Comparison of ENCODE assay signal across 13 cellular contexts in the genomic region with DNA sequence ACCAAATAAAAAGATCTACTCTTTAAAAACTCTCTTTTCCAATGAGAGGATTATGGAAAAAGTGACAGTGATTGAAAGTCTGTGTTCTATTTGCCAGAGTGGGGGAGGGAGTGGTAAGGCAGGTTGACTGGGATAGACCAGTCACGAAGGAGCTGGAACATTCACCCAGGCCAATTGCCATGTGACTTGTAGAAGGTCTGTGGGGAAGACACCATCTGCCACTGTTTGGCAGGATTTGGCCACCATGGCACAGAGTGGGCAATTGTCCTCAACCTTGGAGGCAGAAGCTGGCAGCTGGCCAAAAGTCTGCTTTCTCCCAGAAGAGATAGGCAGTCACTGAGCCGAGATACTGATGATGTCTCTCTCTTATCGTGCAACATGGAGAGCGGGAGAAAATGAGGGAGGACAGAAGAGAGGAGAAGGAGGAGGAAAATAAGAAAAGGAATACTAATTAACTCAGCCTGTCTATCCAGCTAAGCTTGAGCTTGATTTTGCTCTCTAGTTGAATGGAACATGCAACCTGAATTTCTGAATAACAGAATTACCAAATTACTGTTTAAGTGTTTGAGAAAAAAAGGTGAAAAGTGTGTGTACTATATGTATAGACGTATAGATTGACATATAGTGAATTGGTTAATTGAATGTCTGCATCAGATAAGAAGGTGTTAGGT.
DNase-seq lines count a peak whose midpoint lies in the region; ATAC-seq and TF ChIP-seq lines count a peak whose summit lies in the region.
"Had no signal": no experiment of that assay in that cellular context is flagged by ENCODE, and none has a peak within 500 bp of the region (broad histone marks: within the 10 kb centered on the region; RNA-seq: fewer than 3 reads in every experiment).

No MANE protein-coding gene starts in this region.

- peaks cover 2% of the 10 kb centered on the region for H3K9me3 Mint-ChIP-seq in memory B cell
- H3K9me3 Mint-ChIP-seq in stimulated activated effector memory CD8-positive, alpha-beta T cell treated with anti-CD3 and anti-CD28 coated beads, Interleukin-12 subunit alpha, Interleukin-12 subunit beta, amount 100 ng/mL, for 72 hours = peaks cover 15% of the 10 kb centered on the region
- H3K9me3 Mint-ChIP-seq: endodermal cell had no signal

- POLR2A ChIA-PET in A673 (lab: Charles Lee; ENCODE audit: low non-redundant PET) = no interaction called here

- no peak for TF ChIP-seq CTCF in A673 (conservative IDR thresholded peaks at IDR 0.05; ENCODE audit: low read depth, low read length)
- no peak for TF ChIP-seq CTCF in MM.1S (IDR thresholded peaks at IDR 0.05; ENCODE audit: low read length)
- TF ChIP-seq CTCF in vagina (IDR thresholded peaks at IDR 0.05) = no peak

- H3K4me1 Mint-ChIP-seq in memory B cell = peaks cover 49% of the 10 kb centered on the region
- no peaks in the 10 kb centered on the region for H3K4me1 Mint-ChIP-seq in stimulated activated effector memory CD8-positive, alpha-beta T cell treated with anti-CD3 and anti-CD28 coated beads, Interleukin-12 subunit alpha, Interleukin-12 subunit beta, amount 100 ng/mL, for 72 hours
- H3K4me1 Mint-ChIP-seq: immature natural killer cell had no signal

- BruUV-seq in A673 (replicated peaks; lab: Mats Ljungman, UMichigan) = no TSS peak

- no peak overlapping the region for H3K4me3 ChIP-seq in A673 (ENCODE audit: low read depth, low read length, poor library complexity, severe bottlenecking)
- no peak overlapping the region for H3K4me3 ChIP-seq in MM.1S (ENCODE audit: low read length)
- H3K4me3 ChIP-seq in vagina = no peak overlapping the region
- H3K4me3 ChIP-seq: psoas muscle had no signal

- peaks cover 17% of the 10 kb centered on the region for H3K36me3 Mint-ChIP-seq in memory B cell
- H3K36me3 Mint-ChIP-seq in stimulated activated effector memory CD8-positive, alpha-beta T cell treated with anti-CD3 and anti-CD28 coated beads, Interleukin-12 subunit alpha, Interleukin-12 subunit beta, amount 100 ng/mL, for 72 hours = no peaks in the 10 kb centered on the region
- H3K36me3 Mint-ChIP-seq: immature natural killer cell had no signal

- H3K27me3 ChIP-seq in A673 (replicated peaks; ENCODE audit: insufficient read depth, low read depth, low read length, poor library complexity) = no peaks in the 10 kb centered on the region
- H3K27me3 ChIP-seq in MM.1S (replicated peaks; ENCODE audit: insufficient read depth, low read length) = no peaks in the 10 kb centered on the region
- no peaks in the 10 kb centered on the region for H3K27me3 ChIP-seq in vagina

- H3K27ac Mint-ChIP-seq in memory B cell = peak overlapping the region; percentile 80
- H3K27ac Mint-ChIP-seq in stimulated activated effector memory CD8-positive, alpha-beta T cell treated with anti-CD3 and anti-CD28 coated beads, Interleukin-12 subunit alpha, Interleukin-12 subunit beta, amount 100 ng/mL, for 72 hours = no peak overlapping the region
- H3K27ac Mint-ChIP-seq: immature natural killer cell had no signal

- no peaks in the 10 kb centered on the region for H3K27me3 Mint-ChIP-seq in memory B cell

- intact Hi-C loops in A673 (cut with micrococcal nuclease; ENCODE audit: unreplicated experiment) = loop anchor here (10.0 kb wide), 2 partner anchors 247 to 367 kb away; no protein-coding TSS in a partner anchor
- intact Hi-C loops in vagina (cut with DNase I) = loop anchor here (10.0 kb wide), 1 partner anchor 597 kb away; no protein-coding TSS in a partner anchor

- H3K4me2 ChIP-seq in MM.1S (ENCODE audit: low read depth, low read length) = no peak overlapping the region

- no peak for TF ChIP-seq POLR2A in vagina (IDR thresholded peaks at IDR 0.05)

- no peaks in the 10 kb centered on the region for H3F3A ChIP-seq in MM.1S (ENCODE audit: insufficient read depth, low read length)

- H3K79me2 ChIP-seq in MM.1S (ENCODE audit: low read length) = no peaks in the 10 kb centered on the region

- no peaks in the 10 kb centered on the region for H3K36me3 ChIP-seq in A673 (ENCODE audit: insufficient read depth, low read length, poor library complexity, severe bottlenecking)
- H3K36me3 ChIP-seq in MM.1S (replicated peaks; ENCODE audit: insufficient read depth, low read length) = no peaks in the 10 kb centered on the region
- H3K36me3 ChIP-seq in vagina = no peaks in the 10 kb centered on the region

- H3K4me3 Mint-ChIP-seq in memory B cell = peak overlapping the region; percentile 43
- no peak overlapping the region for H3K4me3 Mint-ChIP-seq in stimulated activated effector memory CD8-positive, alpha-beta T cell treated with anti-CD3 and anti-CD28 coated beads, Interleukin-12 subunit alpha, Interleukin-12 subunit beta, amount 100 ng/mL, for 72 hours
- H3K4me3 Mint-ChIP-seq: endodermal cell, immature natural killer cell had no signal

- H3K9me3 ChIP-seq in A673 (ENCODE audit: low read depth, low read length, poor library complexity, severe bottlenecking) = no peaks in the 10 kb centered on the region
- H3K9me3 ChIP-seq in MM.1S (replicated peaks; ENCODE audit: insufficient read depth, low read length) = no peaks in the 10 kb centered on the region
- no peaks in the 10 kb centered on the region for H3K9me3 ChIP-seq in vagina
- H3K9me3 ChIP-seq: psoas muscle had no signal

- H2AFZ ChIP-seq in MM.1S (ENCODE audit: low read length) = no peak overlapping the region

- no peaks in the 10 kb centered on the region for H3K9me2 ChIP-seq in MM.1S (replicated peaks; ENCODE audit: insufficient read depth, low read length)

- no peak overlapping the region for H3K9ac ChIP-seq in MM.1S (ENCODE audit: low read length)

- H3K27ac ChIP-seq in A673 (ENCODE audit: low read depth, low read length, poor library complexity, severe bottlenecking) = no peak overlapping the region
- H3K27ac ChIP-seq in MM.1S (ENCODE audit: low read length) = no peak overlapping the region
- no peak overlapping the region for H3K27ac ChIP-seq in vagina

- peak; percentile 1 for DNase-seq in A673 (ENCODE audit: low spot score)
- DNase-seq in NCI-H1694 (lab: John Stamatoyannopoulos, UW) = peak; percentile 28
- peak in 52 of 56 donors; percentile 4 to 94 (median 56) for DNase-seq in amygdala (lab: John Stamatoyannopoulos, UW)
- no peak for DNase-seq in memory B cell (ENCODE audit: low spot score in 2 of 2)
- no peak for DNase-seq in MM.1S
- DNase-seq in stimulated activated effector memory CD8-positive, alpha-beta T cell treated with anti-CD3 and anti-CD28 coated beads, Interleukin-12 subunit alpha, Interleukin-12 subunit beta, amount 100 ng/mL, for 72 hours (ENCODE audit: low spot score in 2 of 2) = no peak
- no peak for DNase-seq in DMS114 treated with DMSO at 0.1 percent for 48 hours (lab: John Stamatoyannopoulos, UW; ENCODE audit: unreplicated experiment)
- no peak for DNase-seq in vagina (ENCODE audit: extremely low spot score in 2 of 2)
- DNase-seq: endodermal cell, immature natural killer cell, NCI-H187 treated with DMSO at 0.1 percent for 48 hours, T1000 had no signal

- CTCF ChIA-PET in A673 (lab: Charles Lee) = no interaction called here

- H3K4me1 ChIP-seq in A673 (ENCODE audit: insufficient read depth, low read length, poor library complexity, severe bottlenecking) = peaks cover 27% of the 10 kb centered on the region
- H3K4me1 ChIP-seq in MM.1S (ENCODE audit: low read length) = no peaks in the 10 kb centered on the region
- H3K4me1 ChIP-seq in vagina = peaks cover 31% of the 10 kb centered on the region
- H3K4me1 ChIP-seq: psoas muscle had no signal

- no peak for ATAC-seq in memory B cell (ENCODE audit: low read depth)
- ATAC-seq in stimulated activated effector memory CD8-positive, alpha-beta T cell treated with anti-CD3 and anti-CD28 coated beads, Interleukin-12 subunit alpha, Interleukin-12 subunit beta, amount 100 ng/mL, for 72 hours = no peak
- ATAC-seq: psoas muscle had no signal

- H4K20me1 ChIP-seq in MM.1S (ENCODE audit: insufficient read depth, low read length) = no peaks in the 10 kb centered on the region

Comparison
In these comparisons a context has a peak if more than half of its experiments do, and no peak if none do; other contexts are left out.
1. DNase-seq: peak in A673 (single experiment), NCI-H1694 (single experiment) and amygdala (52 of 56); none in memory B cell (0 of 2), MM.1S (single experiment), stimulated activated effector memory CD8-positive, alpha-beta T cell treated with anti-CD3 and anti-CD28 coated beads, Interleukin-12 subunit alpha, Interleukin-12 subunit beta, amount 100 ng/mL, for 72 hours (0 of 2), DMS114 treated with DMSO at 0.1 percent for 48 hours (single experiment) and vagina (0 of 2).